8 cellular contexts compared by ENCODE assay signal in the genomic region with DNA sequence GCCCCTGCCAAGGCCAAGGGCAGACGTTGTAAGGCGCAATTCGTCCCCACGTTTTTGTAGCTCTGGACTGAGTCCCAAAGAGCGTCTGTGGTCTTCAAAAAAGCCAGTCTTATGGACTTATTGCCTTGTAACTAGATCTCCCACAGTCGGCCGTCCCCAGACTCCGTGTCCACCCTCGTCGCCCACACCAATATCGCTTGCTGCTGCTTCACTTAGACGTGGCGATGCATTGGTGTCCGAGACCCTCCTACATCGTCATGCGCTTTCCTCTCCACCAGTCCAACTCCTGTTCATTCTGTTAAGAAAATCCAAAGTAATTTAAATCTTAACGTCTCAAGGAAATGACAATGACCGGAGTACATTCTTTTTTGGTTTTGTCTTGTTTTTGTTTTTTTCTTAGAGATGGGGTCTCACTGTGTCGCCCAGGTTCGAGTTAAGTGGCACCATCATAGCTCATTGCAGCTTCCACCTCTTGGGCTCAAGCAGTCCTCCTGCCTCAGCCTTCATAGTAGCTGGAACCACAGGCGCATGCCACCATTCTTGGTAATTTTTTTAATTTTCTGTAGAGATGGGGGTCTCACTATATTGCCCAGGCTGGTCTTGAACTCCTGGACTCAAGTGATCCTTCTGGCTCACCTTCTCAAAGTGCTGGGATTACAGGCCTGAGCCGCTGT. TPM values are rescaled to one million over a fixed set of nuclear protein-coding genes. Genes with fewer than 3 reads are reported as not detected.
DNase-seq lines count a peak whose midpoint lies in the region; ATAC-seq and TF ChIP-seq lines count a peak whose summit lies in the region.

No MANE protein-coding gene starts in this region.

- no peak for ATAC-seq in CD8-positive, alpha-beta T cell

- no peaks in the 10 kb centered on the region for H3K27me3 ChIP-seq in CD8-positive, alpha-beta T cell (ENCODE audit: insufficient read depth, low read length)
- no peaks in the 10 kb centered on the region for H3K27me3 ChIP-seq in mononuclear cell (ENCODE audit: insufficient read depth, low read length)

- CTCF ChIA-PET in CD8-positive, alpha-beta T cell (lab: Charles Lee) = interaction anchor here (0.6 to 1.2 kb wide), 4 partner anchors 15 to 125 kb away, joined by 3 read pairs; no protein-coding TSS in a partner anchor

- intact Hi-C loops in CD8-positive, alpha-beta T cell (cut with DNase I, micrococcal nuclease) = loop anchor here (1.0 to 2.0 kb wide), 2 partner anchors 33 to 134 kb away; partner anchors contain the start of gene DDX21 (in 2 of the 2)

- H3K36me3 Mint-ChIP-seq in CD8-positive, alpha-beta T cell = peaks cover 19% of the 10 kb centered on the region

- peak overlapping the region; percentile 85 for H3K4me3 ChIP-seq in CD8-positive, alpha-beta T cell (ENCODE audit: low read depth, low read length)
- peak overlapping the region; percentile 82 for H3K4me3 ChIP-seq in mononuclear cell (ENCODE audit: low read length)

- H3K27ac Mint-ChIP-seq in CD8-positive, alpha-beta T cell = peak overlapping the region; percentile 95

- no peaks in the 10 kb centered on the region for H3K9me3 Mint-ChIP-seq in CD8-positive, alpha-beta T cell

- H3K4me1 Mint-ChIP-seq in CD8-positive, alpha-beta T cell (ENCODE audit: low read depth) = peaks cover 60% of the 10 kb centered on the region

- H3K4me3 Mint-ChIP-seq in CD8-positive, alpha-beta T cell = peak overlapping the region; percentile 99

- H3K9me3 ChIP-seq in CD8-positive, alpha-beta T cell (ENCODE audit: low read length) = no peaks in the 10 kb centered on the region
- H3K9me3 ChIP-seq in mononuclear cell (ENCODE audit: low read depth, low read length) = no peaks in the 10 kb centered on the region

- no peaks in the 10 kb centered on the region for H3K36me3 ChIP-seq in CD8-positive, alpha-beta T cell (ENCODE audit: insufficient read depth, low read length)

- peaks cover 29% of the 10 kb centered on the region for H3K4me1 ChIP-seq in CD8-positive, alpha-beta T cell (ENCODE audit: insufficient read depth, low read length)
- H3K4me1 ChIP-seq in mononuclear cell (ENCODE audit: insufficient read depth, low read length) = peaks cover 27% of the 10 kb centered on the region

- peak overlapping the region; percentile 79 for H3K27ac ChIP-seq in CD8-positive, alpha-beta T cell (ENCODE audit: low read depth, low read length)
- H3K27ac ChIP-seq in cingulate gyrus (ENCODE audit: low read depth, low read length) = peak overlapping the region; percentile 80

- no peaks in the 10 kb centered on the region for H3K27me3 Mint-ChIP-seq in CD8-positive, alpha-beta T cell (ENCODE audit: low read depth)

- DNase-seq in CD8-positive, alpha-beta T cell = no peak
- peak; percentile 10 for DNase-seq in LHCN-M2 (ENCODE audit: low read depth)
- no peak for DNase-seq in activated effector memory CD4-positive, alpha-beta T cell treated with Interleukin-2 at 50 U/mL for 16 hours
- DNase-seq in stimulated activated CD4-positive, alpha-beta T cell treated with anti-CD3 and anti-CD28 coated beads, Interleukin-2, amount 100 ng/mL, for 48 hours = no peak
- no peak for DNase-seq in SHP77 treated with DMSO at 0.1 percent for 48 hours (lab: John Stamatoyannopoulos, UW)
- DNase-seq in stimulated activated naive CD4-positive, alpha-beta T cell (lab: John Stamatoyannopoulos, UW) = no peak

- TF ChIP-seq CTCF in CD8-positive, alpha-beta T cell (IDR thresholded peaks at IDR 0.05) = no peak

- POLR2A ChIA-PET in CD8-positive, alpha-beta T cell (lab: Charles Lee) = interaction anchor here (0.7 to 1.0 kb wide), 3 partner anchors 34 to 132 kb away, joined by 3 to 6 read pairs (median 6); partner anchors contain the start of genes DDX21 and SRGN

RNA-seq across cellular contexts. Expression of gene KIFBP, which starts 0.9 kb away (rescaled TPM):
- total RNA-seq in CD8-positive, alpha-beta T cell = 1 to 10 TPM; 4.6 to 5.8 TPM
- total RNA-seq in LHCN-M2 (2014; rRNA removed) (63.4 and 65.1 TPM in 2 replicates), mononuclear cell (4.0 TPM)
- 25.8 TPM for polyA plus RNA-seq in LHCN-M2 (2012)

RNA-seq across cellular contexts. Expression of gene DDX21, which starts 33.5 kb away (rescaled TPM):
- total RNA-seq in CD8-positive, alpha-beta T cell = 100 to 1,000 TPM; 175 to 185 TPM
- total RNA-seq in LHCN-M2 (2014; rRNA removed) (94.7 and 96.7 TPM in 2 replicates), mononuclear cell (136 TPM)
- 22.7 TPM for polyA plus RNA-seq in LHCN-M2 (2012)
